ENCODE assay signal across 16 cellular contexts in genomic region chr9:108162664-108163063, GRCh38.
A peak's percentile ranks its signal among the peaks of the same experiment; 100 is the strongest.
DNase-seq lines count a peak whose midpoint lies in the region; ATAC-seq and TF ChIP-seq lines count a peak whose summit lies in the region.
"Had no signal": no experiment of that assay in that cellular context is flagged by ENCODE, and none has a peak within 500 bp of the region (broad histone marks: within the 10 kb centered on the region; RNA-seq: fewer than 3 reads in every experiment).

No MANE protein-coding gene starts in this region.

- H3K4me3 ChIP-seq in kidney epithelial cell (ENCODE audit: low read depth, low read length) = no peak overlapping the region
- H3K4me3 ChIP-seq: lung, uterus had no signal

- no peaks in the 10 kb centered on the region for H3K27me3 ChIP-seq in kidney epithelial cell (ENCODE audit: control insufficient read depth, insufficient read depth, low read length)
- H3K27me3 ChIP-seq: uterus had no signal

- no peak for TF ChIP-seq CTCF in kidney epithelial cell (IDR thresholded peaks at IDR 0.05; ENCODE audit: insufficient read depth, low read length, poor library complexity, severe bottlenecking)

- ATAC-seq in GM18520 (IDR thresholded peaks at IDR 0.05; ENCODE audit: unreplicated experiment) (no peak), GM21576 (IDR thresholded peaks at IDR 0.05; ENCODE audit: unreplicated experiment) (no peak)

- in situ Hi-C loops in ACHN (cut with HindIII; ENCODE audit: low pct_ligation_motif_present, low pct_unique_long_range_greater_than_20kb, low sequenced_read_pairs) = no loop called here

- intact Hi-C loops in posterior cingulate gyrus (cut with DNase I) = no loop called here

- DNase-seq in ACHN (peak; percentile 57), HS-5 (ENCODE audit: low read depth) (peak; percentile 44), astrocyte of the hippocampus (ENCODE audit: low read depth, low spot score) (peak; percentile 89), kidney epithelial cell (ENCODE audit: low read depth) (peak; percentile 72), NCI-H2196 (lab: John Stamatoyannopoulos, UW; ENCODE audit: unreplicated experiment) (no peak), posterior cingulate gyrus (no peak)
- DNase-seq: DMS79; effector CD4-positive, alpha-beta T cell; hippocampal formation; NCI-H1417; NCI-H526 treated with DMSO at 0.1 percent for 48 hours; occipital lobe; uterus had no signal

- no peaks in the 10 kb centered on the region for H3K36me3 ChIP-seq in kidney epithelial cell (ENCODE audit: control insufficient read depth, insufficient read depth, low read length)
- H3K36me3 ChIP-seq: uterus had no signal

Comparison
In these comparisons a context has a peak if more than half of its experiments do, and no peak if none do; other contexts are left out.
1. DNase-seq: peak in ACHN (single experiment), HS-5 (single experiment), astrocyte of the hippocampus (single experiment) and kidney epithelial cell (single experiment); none in NCI-H2196 (single experiment) and posterior cingulate gyrus (0 of 10).